Comparison of ENCODE assay signal across 8 cellular contexts in the genomic region with DNA sequence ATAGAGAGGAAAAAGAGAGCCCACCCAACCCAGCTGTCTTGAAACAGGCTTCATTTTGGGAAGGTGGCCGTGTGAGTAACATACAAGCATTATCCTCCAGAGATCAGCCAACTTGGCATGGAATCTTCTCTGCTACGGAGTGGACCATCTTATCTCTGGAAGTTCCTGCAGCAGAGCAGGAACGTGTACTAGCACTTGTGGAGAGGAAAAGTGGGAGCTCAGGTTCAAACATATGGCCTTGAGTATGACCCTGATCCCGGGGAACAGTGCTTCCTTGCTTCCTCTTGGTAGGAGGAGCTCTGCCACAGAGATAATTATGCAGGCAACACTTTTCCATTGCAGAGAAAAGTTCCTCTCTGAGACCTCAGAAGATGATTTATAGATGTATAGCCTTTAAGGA.
"Had no signal": no experiment of that assay in that cellular context is flagged by ENCODE, and none has a peak within 500 bp of the region (broad histone marks: within the 10 kb centered on the region; RNA-seq: fewer than 3 reads in every experiment).

No MANE protein-coding gene starts in this region.

- H3K27ac Mint-ChIP-seq: HFFc6 had no signal

- H3K27ac ChIP-seq: GM23248 had no signal

- H3K4me3 Mint-ChIP-seq: HFFc6 had no signal

- H3K4me3 ChIP-seq: GM23248, HAP-1 had no signal

- ATAC-seq: HCT116 had no signal

- H2AFZ ChIP-seq: GM23248 had no signal

- FAIRE-seq: H54 had no signal

- DNase-seq: GM23248, GOT3, H7, HCEC 1CT, HFFc6 had no signal

- H3K9ac ChIP-seq: GM23248 had no signal

- H3K4me1 ChIP-seq: HAP-1 had no signal

- H3K9me3 ChIP-seq: HAP-1 had no signal

- H3K36me3 ChIP-seq: HAP-1 had no signal
